Comparison of ENCODE assay signal across 16 cellular contexts in genomic region chr9:122201641-122202040, GRCh38. TPM values are rescaled to one million over a fixed set of nuclear protein-coding genes. Genes with fewer than 3 reads are reported as not detected.
A peak's percentile ranks its signal among the peaks of the same experiment; 100 is the strongest.
DNase-seq lines count a peak whose midpoint lies in the region; TF ChIP-seq lines count a peak whose summit lies in the region.
"Had no signal": no experiment of that assay in that cellular context is flagged by ENCODE, and none has a peak within 500 bp of the region (broad histone marks: within the 10 kb centered on the region; RNA-seq: fewer than 3 reads in every experiment).

No MANE protein-coding gene starts in this region.

- H3K9me3 ChIP-seq in osteoblast (ENCODE audit: low read depth, low read length): no peaks in the 10 kb centered on the region
- H3K9me3 ChIP-seq: tibial artery had no signal

- H3K4me3 Mint-ChIP-seq in type B pancreatic cell: no peak overlapping the region
- H3K4me3 Mint-ChIP-seq: effector memory CD8-positive, alpha-beta T cell; GM23338; stimulated activated memory B cell treated with anti-CD40 and anti-IgM and Interleukin-4, amounts not matched to agents 10 μg/mL and 1 μg/mL and 100 μg/mL, for 72 hours had no signal

- peak overlapping the region; percentile 34 for H3K27ac ChIP-seq in osteoblast (ENCODE audit: low read depth, low read length)
- no peak overlapping the region; the same call in 1 of the 2 replicates for H3K27ac ChIP-seq in RWPE1
- H3K27ac ChIP-seq: tibial artery had no signal

- H3K4me1 ChIP-seq in osteoblast (ENCODE audit: insufficient read depth, low read length): peaks cover 24% of the 10 kb centered on the region
- H3K4me1 ChIP-seq: tibial artery had no signal

- POLR2A ChIA-PET in RWPE1 (lab: Yijun Ruan, JAX; ENCODE audit: low non-redundant PET): no interaction called here

- peaks cover 7% of the 10 kb centered on the region for H3K4me1 Mint-ChIP-seq in type B pancreatic cell (ENCODE audit: unreplicated experiment)
- H3K4me1 Mint-ChIP-seq: stimulated activated memory B cell treated with anti-CD40 and anti-IgM and Interleukin-4, amounts not matched to agents 10 μg/mL and 1 μg/mL and 100 μg/mL, for 72 hours had no signal

- H3K79me2 ChIP-seq in osteoblast (ENCODE audit: insufficient read depth, low read length): no peaks in the 10 kb centered on the region

- CTCF ChIA-PET in RWPE1 (lab: Yijun Ruan, JAX): no interaction called here

- H3K27me3 ChIP-seq in osteoblast (ENCODE audit: insufficient read depth, low read length): peaks cover 10% of the 10 kb centered on the region

- peaks cover 8% of the 10 kb centered on the region for H3K27me3 Mint-ChIP-seq in type B pancreatic cell

- H3K4me2 ChIP-seq in osteoblast (ENCODE audit: insufficient read depth, low read length): peak overlapping the region; percentile 1
- H3K4me2 ChIP-seq: GM23338 had no signal

- DNase-seq in AG20443 (ENCODE audit: low spot score) (peak; percentile 68), HT1080 (ENCODE audit: low read depth) (peak; percentile 67), astrocyte of the spinal cord (ENCODE audit: low read depth, low spot score) (peak; percentile 35), osteoblast (ENCODE audit: insufficient read length, low spot score, missing footprints) (peak; percentile 94), mucosa of gallbladder (ENCODE audit: low spot score) (no peak), type B pancreatic cell (ENCODE audit: extremely low spot score, unreplicated experiment) (no peak), RWPE1 (ENCODE audit: low spot score) (no peak), NCI-H128 (lab: John Stamatoyannopoulos, UW; ENCODE audit: unreplicated experiment) (no peak)
- DNase-seq: effector memory CD8-positive, alpha-beta T cell; NCI-H1436; NCI-H2171; tibial artery had no signal

- H2AFZ ChIP-seq in osteoblast (ENCODE audit: low read length): no peak overlapping the region
- H2AFZ ChIP-seq: GM23338 had no signal

- H3K4me3 ChIP-seq in astrocyte of the spinal cord (ENCODE audit: low read depth, low read length) (no peak overlapping the region), osteoblast (ENCODE audit: insufficient read depth, low read length) (no peak overlapping the region)
- H3K4me3 ChIP-seq: GM23338, tibial artery had no signal

- no peaks in the 10 kb centered on the region for H3K36me3 Mint-ChIP-seq in type B pancreatic cell
- H3K36me3 Mint-ChIP-seq: stimulated activated memory B cell treated with anti-CD40 and anti-IgM and Interleukin-4, amounts not matched to agents 10 μg/mL and 1 μg/mL and 100 μg/mL, for 72 hours had no signal

- no peak overlapping the region for H3K27ac Mint-ChIP-seq in type B pancreatic cell
- H3K27ac Mint-ChIP-seq: effector memory CD8-positive, alpha-beta T cell; GM23338; stimulated activated memory B cell treated with anti-CD40 and anti-IgM and Interleukin-4, amounts not matched to agents 10 μg/mL and 1 μg/mL and 100 μg/mL, for 72 hours had no signal

- in situ Hi-C loops in astrocyte of the spinal cord (cut with HindIII; ENCODE audit: low sequenced_read_pairs): no loop called here

- no peaks in the 10 kb centered on the region for H4K20me1 ChIP-seq in osteoblast (ENCODE audit: insufficient read depth, low read length)

- H3K36me3 ChIP-seq in osteoblast (ENCODE audit: insufficient read depth, low read length): no peaks in the 10 kb centered on the region
- H3K36me3 ChIP-seq: tibial artery had no signal

- TF ChIP-seq CTCF in astrocyte of the spinal cord (IDR thresholded peaks at IDR 0.05; ENCODE audit: low read depth, low read length) (no peak), osteoblast (IDR thresholded peaks at IDR 0.05; ENCODE audit: extremely low read depth, low read depth, low read length) (no peak), type B pancreatic cell (conservative IDR thresholded peaks at IDR 0.05) (no peak), RWPE1 (conservative IDR thresholded peaks at IDR 0.05; ENCODE audit: low read depth) (no peak)

- no peaks in the 10 kb centered on the region for H3K9me3 Mint-ChIP-seq in type B pancreatic cell
- H3K9me3 Mint-ChIP-seq: effector memory CD8-positive, alpha-beta T cell; GM23338; stimulated activated memory B cell treated with anti-CD40 and anti-IgM and Interleukin-4, amounts not matched to agents 10 μg/mL and 1 μg/mL and 100 μg/mL, for 72 hours had no signal

RNA-seq across cellular contexts. Expression of gene LHX6, which starts 27.1 kb away (rescaled TPM):
- 0.77 and 1.4 TPM in 2 replicates for total RNA-seq in HT1080 (2014; rRNA removed; shearing (Covaris generic))
- 1.6 and 1.8 TPM in 2 replicates for polyA plus RNA-seq in HT1080 (2015; cell fraction: cytosol; rRNA removed)
- polyA plus RNA-seq in HT1080 (2015; cell fraction: nucleus; rRNA removed): 0.63 and 1.0 TPM in 2 replicates
- total RNA-seq in osteoblast: not detected in 2 replicates
- 4.5 TPM for total RNA-seq in mucosa of gallbladder
- total RNA-seq in type B pancreatic cell (ENCODE audit: low replicate concordance): 0.48 and 10.0 TPM in 2 replicates
- polyA plus RNA-seq: BJ had no signal

RNA-seq across cellular contexts. Expression of gene MORN5, which starts 41.9 kb away (rescaled TPM):
- not detected in 2 replicates for total RNA-seq in HT1080 (2014; rRNA removed; shearing (Covaris generic))
- polyA plus RNA-seq in HT1080 (2015; cell fraction: cytosol; rRNA removed): not detected in 2 replicates
- polyA plus RNA-seq in HT1080 (2015; cell fraction: nucleus; rRNA removed): not detected in 2 replicates
- total RNA-seq in osteoblast (0.36 TPM in 1 of 2 replicates, not detected in the other), mucosa of gallbladder (7.8 TPM), type B pancreatic cell (ENCODE audit: low replicate concordance) (0.88 and 2.1 TPM in 2 replicates)
- total RNA-seq: GM23338, lower leg skin had no signal
- polyA plus RNA-seq: BJ, GM23338 had no signal

RNA-seq across cellular contexts. Expression of gene NDUFA8, which starts 42.1 kb away (rescaled TPM):
- total RNA-seq in HT1080 (2014; rRNA removed; shearing (Covaris generic)): 60.8 and 76.1 TPM in 2 replicates
- polyA plus RNA-seq in HT1080 (2015; cell fraction: cytosol; rRNA removed): 93.4 and 101 TPM in 2 replicates
- polyA plus RNA-seq in HT1080 (2015; cell fraction: nucleus; rRNA removed): 39.9 and 42.3 TPM in 2 replicates
- total RNA-seq in osteoblast (17.0 and 18.3 TPM in 2 replicates), mucosa of gallbladder (68.0 TPM), type B pancreatic cell (ENCODE audit: low replicate concordance) (65.4 and 68.7 TPM in 2 replicates)

Comparison
In these comparisons a context has a peak if more than half of its experiments do, and no peak if none do; other contexts are left out.
1. DNase-seq: peak in AG20443 (single experiment), HT1080 (single experiment), astrocyte of the spinal cord (single experiment) and osteoblast (single experiment); none in mucosa of gallbladder (single experiment), type B pancreatic cell (single experiment), RWPE1 (single experiment) and NCI-H128 (single experiment).